In the genomic region with DNA sequence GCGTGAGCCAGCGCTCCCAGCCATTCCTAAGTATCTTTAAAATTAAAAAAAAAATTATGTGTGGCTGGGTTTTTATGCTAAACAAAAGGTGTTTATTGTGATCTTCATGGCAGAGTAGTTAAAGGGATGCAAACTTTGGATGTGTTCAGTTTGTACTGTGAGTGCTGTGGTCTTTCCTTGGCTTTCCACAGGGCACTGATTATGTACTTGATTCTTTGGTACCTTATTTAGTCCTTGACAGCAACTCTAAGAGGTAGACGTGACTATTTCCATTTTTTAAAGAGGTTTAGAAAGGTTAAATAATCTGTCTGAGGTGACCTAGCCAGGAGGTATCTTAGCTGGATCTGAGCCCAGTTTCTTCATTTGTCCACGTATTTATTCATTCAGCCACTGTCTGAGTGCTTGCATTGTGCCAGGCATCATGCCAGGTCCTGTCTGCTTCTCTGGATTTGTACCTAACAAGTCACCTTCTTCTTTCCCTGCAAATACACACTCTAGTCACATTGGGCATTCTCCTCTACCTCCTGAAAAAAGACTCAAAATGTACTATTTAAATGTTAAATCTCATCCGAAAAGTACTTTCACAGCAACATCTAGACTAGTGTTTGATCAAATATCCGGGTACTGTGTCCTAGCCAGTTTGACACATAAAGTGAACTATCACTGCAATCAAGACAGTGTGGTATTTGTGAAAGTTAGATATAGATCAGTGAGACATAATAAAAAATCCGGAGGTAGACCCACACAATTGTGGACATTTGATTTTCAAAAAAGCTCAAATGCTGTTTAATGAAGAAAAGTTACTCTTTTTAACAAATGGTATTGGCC, we compare ENCODE assay signal across 13 cellular contexts. TPM values are rescaled to one million over a fixed set of nuclear protein-coding genes. Genes with fewer than 3 reads are reported as not detected.
DNase-seq lines count a peak whose midpoint lies in the region; ATAC-seq, FAIRE-seq and TF ChIP-seq lines count a peak whose summit lies in the region.
"Had no signal": no experiment of that assay in that cellular context is flagged by ENCODE, and none has a peak within 500 bp of the region (broad histone marks: within the 10 kb centered on the region; RNA-seq: fewer than 3 reads in every experiment).

No MANE protein-coding gene starts in this region.

- H3K4me3 ChIP-seq in astrocyte (ENCODE audit: insufficient read depth, low read depth, low read length) = no peak overlapping the region

- no peaks in the 10 kb centered on the region for H3K9me3 ChIP-seq in astrocyte (ENCODE audit: insufficient read depth, low read depth, low read length)
- H3K9me3 ChIP-seq: neutrophil had no signal

- DNase-seq in COR-L47 (lab: John Stamatoyannopoulos, UW) (peak; percentile 89), NCI-H2029 (lab: John Stamatoyannopoulos, UW) (peak; percentile 83), astrocyte (ENCODE audit: low read depth) (peak; percentile 71), SW480 (ENCODE audit: low spot score) (no peak), AG08395 (ENCODE audit: low spot score) (no peak)
- DNase-seq: activated CD8-positive, alpha-beta T cell treated with anti-CD3 and anti-CD28 coated beads for 36 hours had no signal

- no peaks in the 10 kb centered on the region for H3K9me3 Mint-ChIP-seq in astrocyte (ENCODE audit: unreplicated experiment)
- H3K9me3 Mint-ChIP-seq: activated CD8-positive, alpha-beta T cell treated with anti-CD3 and anti-CD28 coated beads for 36 hours; brain had no signal

- H3K4me2 ChIP-seq in astrocyte (ENCODE audit: low read length) = peak overlapping the region; percentile 49

- ATAC-seq in GM19328 (IDR thresholded peaks at IDR 0.05; ENCODE audit: unreplicated experiment) (no peak), HG03045 (IDR thresholded peaks at IDR 0.05; ENCODE audit: unreplicated experiment) (no peak)
- ATAC-seq: activated CD8-positive, alpha-beta T cell treated with anti-CD3 and anti-CD28 coated beads for 36 hours had no signal

- no peaks in the 10 kb centered on the region for H3K36me3 Mint-ChIP-seq in astrocyte (ENCODE audit: low read depth, unreplicated experiment)
- H3K36me3 Mint-ChIP-seq: brain had no signal

- H3K4me1 ChIP-seq in astrocyte (ENCODE audit: insufficient read depth, low read length) = peaks cover 6% of the 10 kb centered on the region

- H3K27ac Mint-ChIP-seq in astrocyte (ENCODE audit: unreplicated experiment) = no peak overlapping the region
- H3K27ac Mint-ChIP-seq: activated CD8-positive, alpha-beta T cell treated with anti-CD3 and anti-CD28 coated beads for 36 hours; B cell had no signal

- H3K27ac ChIP-seq in astrocyte (ENCODE audit: low read depth, low read length) = no peak overlapping the region
- H3K27ac ChIP-seq: neutrophil had no signal

- no peaks in the 10 kb centered on the region for H3K36me3 ChIP-seq in astrocyte (ENCODE audit: insufficient read depth, low read length)
- H3K36me3 ChIP-seq: neutrophil had no signal

- peak overlapping the region; percentile 7 for H3K9ac ChIP-seq in astrocyte (ENCODE audit: low read length)

- no peak for TF ChIP-seq CTCF in astrocyte (IDR thresholded peaks at IDR 0.05; ENCODE audit: insufficient read depth, low read depth, low read length)

- H3K4me1 Mint-ChIP-seq in astrocyte (ENCODE audit: low read depth, unreplicated experiment) = peaks cover 22% of the 10 kb centered on the region
- H3K4me1 Mint-ChIP-seq: B cell had no signal

- H4K20me1 ChIP-seq in astrocyte (ENCODE audit: insufficient read depth, low read length) = peaks cover 46% of the 10 kb centered on the region

- H3K79me2 ChIP-seq in astrocyte (ENCODE audit: insufficient read depth, low read length) = peaks cover 89% of the 10 kb centered on the region

- no peak overlapping the region for H2AFZ ChIP-seq in astrocyte (ENCODE audit: low read depth, low read length)

- H3K27me3 Mint-ChIP-seq in astrocyte (ENCODE audit: low read depth, unreplicated experiment) = no peaks in the 10 kb centered on the region
- H3K27me3 Mint-ChIP-seq: brain had no signal

- no peaks in the 10 kb centered on the region for H3K27me3 ChIP-seq in astrocyte (ENCODE audit: insufficient read depth, low read length)
- H3K27me3 ChIP-seq: neutrophil had no signal

- peak; percentile 17 for FAIRE-seq in astrocyte (lab: Jason Lieb, UNC)
- peak; percentile 91 for FAIRE-seq in islet of Langerhans (lab: Jason Lieb, UNC)
- FAIRE-seq: GM12891 had no signal

- H3K4me3 Mint-ChIP-seq in astrocyte (ENCODE audit: unreplicated experiment) = no peak overlapping the region
- H3K4me3 Mint-ChIP-seq: activated CD8-positive, alpha-beta T cell treated with anti-CD3 and anti-CD28 coated beads for 36 hours; B cell; brain had no signal

RNA-seq across cellular contexts. Expression of gene WWC2, which starts 31.5 kb away (rescaled TPM):
- total RNA-seq in astrocyte = 51.6 and 62.6 TPM in 2 replicates

Comparison
In these comparisons a context has a peak if more than half of its experiments do, and no peak if none do; other contexts are left out.
1. DNase-seq: peak in COR-L47 (single experiment), NCI-H2029 (single experiment) and astrocyte (single experiment); none in SW480 (single experiment) and AG08395 (single experiment).